21 cellular contexts compared by ENCODE assay signal in genomic region chr16:16890964-16891363, GRCh38.
"Had no signal": no experiment of that assay in that cellular context is flagged by ENCODE, and none has a peak within 500 bp of the region (broad histone marks: within the 10 kb centered on the region; RNA-seq: fewer than 3 reads in every experiment).

No MANE protein-coding gene starts in this region.

- H3K9me3 ChIP-seq: breast epithelium, esophagus squamous epithelium, gastrocnemius medialis, mucosa of descending colon, sigmoid colon, stomach, suprapubic skin, transverse colon had no signal

- H3K4me3 ChIP-seq: breast epithelium, esophagus squamous epithelium, gastrocnemius medialis, mucosa of descending colon, sigmoid colon, smooth muscle cell, stomach, suprapubic skin, transverse colon had no signal

- H3K4me1 ChIP-seq: breast epithelium, esophagus squamous epithelium, gastrocnemius medialis, sigmoid colon, stomach, suprapubic skin, transverse colon had no signal

- H3K27ac ChIP-seq: breast epithelium, esophagus squamous epithelium, gastrocnemius medialis, sigmoid colon, stomach, suprapubic skin, transverse colon, WERI-Rb-1 had no signal

- H3K27me3 ChIP-seq: breast epithelium, esophagus squamous epithelium, gastrocnemius medialis, sigmoid colon, stomach, transverse colon had no signal

- DNase-seq: activated CD4-positive, alpha-beta T cell treated with anti-CD3 and anti-CD28 coated beads for 1 hour; activated CD4-positive, alpha-beta T cell treated with anti-CD3 and anti-CD28 coated beads, Interleukin-2, amount 50 U/mL, for 1 hour; activated CD8-positive, alpha-beta memory T cell treated with anti-CD3 and anti-CD28 coated beads for 24 hours; activated CD8-positive, alpha-beta memory T cell treated with anti-CD3 and anti-CD28 coated beads, Interleukin-2, amount 50 U/mL, for 4 hours; activated naive CD4-positive, alpha-beta T cell treated with Interleukin-2 at 50 U/mL for 16 hours; activated naive CD8-positive, alpha-beta T cell treated with anti-CD3 and anti-CD28 coated beads for 36 hours; activated T-cell treated with anti-CD3 and anti-CD28 coated beads, Interleukin-2, amount 50 U/mL, for 4 hours; effector memory CD8-positive, alpha-beta T cell; esophagus squamous epithelium; gastrocnemius medialis; hypothalamus; left cardiac atrium; mucosa of descending colon; sigmoid colon; stimulated activated CD4-positive, alpha-beta T cell treated with anti-CD3 and anti-CD28 coated beads, Interleukin-15, amount 100 ng/mL, for 24 hours; stomach; transverse colon; WERI-Rb-1 had no signal

- H3K36me3 ChIP-seq: breast epithelium, esophagus squamous epithelium, gastrocnemius medialis, sigmoid colon, stomach, suprapubic skin, transverse colon, WERI-Rb-1 had no signal
